Comparison of ENCODE assay signal across 20 cellular contexts in genomic region chr15:101541501-101542292, GRCh38.
"Had no signal": no experiment of that assay in that cellular context is flagged by ENCODE, and none has a peak within 500 bp of the region (broad histone marks: within the 10 kb centered on the region; RNA-seq: fewer than 3 reads in every experiment).

No MANE protein-coding gene starts in this region.

- H3K36me3 ChIP-seq: esophagus muscularis mucosa, gastroesophageal sphincter, left ventricle myocardium inferior, lower lobe of right lung, stomach, thoracic aorta, transverse colon had no signal

- H3K9me3 ChIP-seq: lower lobe of right lung, thoracic aorta, transverse colon had no signal

- H3K4me1 ChIP-seq: gastroesophageal sphincter, left ventricle myocardium inferior, lower lobe of right lung had no signal

- H3K4me3 Mint-ChIP-seq: central memory CD8-positive, alpha-beta T cell; memory B cell; naive B cell; nephron; stimulated activated effector memory CD8-positive, alpha-beta T cell treated with anti-CD3 and anti-CD28 coated beads, Interleukin-12 subunit alpha, Interleukin-12 subunit beta, amount 100 ng/mL, for 72 hours had no signal

- H3K27ac Mint-ChIP-seq: memory B cell; nephron; stimulated activated effector memory CD8-positive, alpha-beta T cell treated with anti-CD3 and anti-CD28 coated beads, Interleukin-12 subunit alpha, Interleukin-12 subunit beta, amount 100 ng/mL, for 72 hours had no signal

- H3K4me1 Mint-ChIP-seq: central memory CD8-positive, alpha-beta T cell; memory B cell; naive B cell; stimulated activated effector memory CD8-positive, alpha-beta T cell treated with anti-CD3 and anti-CD28 coated beads, Interleukin-12 subunit alpha, Interleukin-12 subunit beta, amount 100 ng/mL, for 72 hours had no signal

- DNase-seq: effector memory CD4-positive, alpha-beta T cell; glutamatergic neuron; kidney; left cardiac atrium; left ventricle myocardium inferior; lower lobe of right lung; naive B cell; small intestine; stimulated activated CD4-positive, alpha-beta T cell treated with anti-CD3 and anti-CD28 coated beads, Interleukin-12 subunit alpha, Interleukin-12 subunit beta, amount 100 ng/mL, for 4 hours; stimulated activated CD4-positive, alpha-beta T cell treated with anti-CD3 and anti-CD28 coated beads, Interleukin-2, amount 100 ng/mL, for 48 hours; stomach; transverse colon had no signal

- H3K27me3 ChIP-seq: transverse colon had no signal

- H3K36me3 Mint-ChIP-seq: memory B cell, naive B cell had no signal

- ATAC-seq: gastroesophageal sphincter had no signal

- H3K4me3 ChIP-seq: esophagus muscularis mucosa, gastroesophageal sphincter, left ventricle myocardium inferior, lower lobe of right lung, stomach, thoracic aorta, transverse colon had no signal

- H3K9me3 Mint-ChIP-seq: central memory CD8-positive, alpha-beta T cell; stimulated activated effector memory CD8-positive, alpha-beta T cell treated with anti-CD3 and anti-CD28 coated beads, Interleukin-12 subunit alpha, Interleukin-12 subunit beta, amount 100 ng/mL, for 72 hours had no signal

- H3K27ac ChIP-seq: epithelial cell of prostate, esophagus muscularis mucosa, gastroesophageal sphincter, left ventricle myocardium inferior, lower lobe of right lung, stomach, thoracic aorta, transverse colon had no signal
